In the genomic region with DNA sequence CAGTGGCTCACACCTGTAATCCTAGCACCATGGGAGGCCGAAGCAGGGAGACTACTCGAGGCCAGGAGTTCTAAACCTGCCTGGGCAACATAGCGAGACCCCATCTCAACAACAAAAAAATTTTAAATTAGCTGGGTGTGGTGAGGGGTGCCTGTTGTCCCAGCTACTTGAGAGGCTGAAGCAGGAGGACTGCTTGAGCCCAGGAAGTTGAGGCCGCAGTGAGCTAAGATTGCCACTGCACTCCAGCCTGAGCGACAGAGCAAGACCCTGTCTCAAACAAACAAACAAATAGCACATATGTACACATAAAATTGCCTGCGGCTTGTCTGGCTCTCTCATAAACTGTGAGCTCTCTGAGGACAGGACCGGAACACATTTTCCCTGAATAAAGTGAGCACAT, we compare ENCODE assay signal across 15 cellular contexts.
DNase-seq lines count a peak whose midpoint lies in the region; ATAC-seq, FAIRE-seq and TF ChIP-seq lines count a peak whose summit lies in the region.
"Had no signal": no experiment of that assay in that cellular context is flagged by ENCODE, and none has a peak within 500 bp of the region (broad histone marks: within the 10 kb centered on the region; RNA-seq: fewer than 3 reads in every experiment).

No MANE protein-coding gene starts in this region.

- H2AK5ac ChIP-seq in trophoblast cell (ENCODE audit: low read length) = no peak overlapping the region

- H4K12ac ChIP-seq in trophoblast cell (ENCODE audit: low read depth, low read length) = no peak overlapping the region

- peak overlapping the region; percentile 45 for H4K91ac ChIP-seq in trophoblast cell (ENCODE audit: low read depth, low read length)

- no peak for DNase-seq in activated CD4-positive, alpha-beta T cell treated with anti-CD3 and anti-CD28 coated beads, Interleukin-2, amount 10 ng/mL, durations not matched to agents 24 days and 14 days
- DNase-seq in activated CD4-positive, alpha-beta T cell treated with anti-CD3 and anti-CD28 coated beads for 36 hours = no peak
- no peak for DNase-seq in kidney
- no peak for DNase-seq in trophoblast cell
- no peak for DNase-seq in upper lobe of left lung
- DNase-seq in activated T-cell treated with anti-CD3 and anti-CD28 coated beads, Interleukin-2, amount 50 U/mL, for 72 hours = no peak
- DNase-seq in OCI-LY7 (ENCODE audit: low spot score) = no peak
- DNase-seq in GF-D8 (lab: John Stamatoyannopoulos, UW) = no peak
- DNase-seq: activated B cell treated with CpG ODN at 0.5 μM for 24 hours; activated naive CD4-positive, alpha-beta T cell; Karpas-422; NCI-H1436 treated with DMSO at 0.1 percent for 48 hours had no signal

- WGBS in trophoblast cell (ENCODE audit: extremely low coverage, insufficient coverage, insufficient read length) = no CpG with 5 or more reads among the region's 7 CpGs
- 80 to 94% methylated on average over 7 of the region's 7 CpGs for WGBS in upper lobe of left lung, 2 donors

- peak overlapping the region; percentile 32 for H2BK5ac ChIP-seq in trophoblast cell (ENCODE audit: low read depth, low read length, poor library complexity)

- peak overlapping the region in 1 of 2 donors; percentile 41 for H3K9ac ChIP-seq in kidney (ENCODE audit: low read length in 2 of 2)
- no peak overlapping the region for H3K9ac ChIP-seq in trophoblast cell (ENCODE audit: low read length)

- CTCF ChIA-PET in activated CD4-positive, alpha-beta T cell treated with anti-CD3 and anti-CD28 coated beads for 36 hours (lab: Charles Lee) = interaction anchor here (0.6 to 1.4 kb wide), 2 partner anchors 8 to 43 kb away, joined by 3 to 4 read pairs; no protein-coding TSS in a partner anchor
- CTCF ChIA-PET in OCI-LY7 (lab: Charles Lee; ENCODE audit: unreplicated experiment) = no interaction called here

- peak overlapping the region; percentile 48 for H3K27ac Mint-ChIP-seq in activated CD4-positive, alpha-beta T cell treated with anti-CD3 and anti-CD28 coated beads, Interleukin-2, amount 10 ng/mL, durations not matched to agents 24 days and 14 days
- H3K27ac Mint-ChIP-seq in activated CD4-positive, alpha-beta T cell treated with anti-CD3 and anti-CD28 coated beads for 36 hours = no peak overlapping the region
- H3K27ac Mint-ChIP-seq in activated T-cell treated with anti-CD3 and anti-CD28 coated beads, Interleukin-2, amount 50 U/mL, for 72 hours = no peak overlapping the region
- H3K27ac Mint-ChIP-seq: activated B cell treated with CpG ODN at 0.5 μM for 24 hours, endodermal cell had no signal

- H3K9me3 ChIP-seq in kidney (ENCODE audit: control insufficient read depth in 1 of 2, low read length in 2 of 2) = no peaks in the 10 kb centered on the region
- peaks cover 5% of the 10 kb centered on the region for H3K9me3 ChIP-seq in trophoblast cell (ENCODE audit: insufficient read depth, low read depth, low read length)
- no peaks in the 10 kb centered on the region for H3K9me3 ChIP-seq in upper lobe of left lung
- H3K9me3 ChIP-seq in OCI-LY7 (ENCODE audit: low read length) = no peaks in the 10 kb centered on the region

- H2AFZ ChIP-seq in trophoblast cell (ENCODE audit: insufficient read depth, low read length, poor library complexity) (no peak overlapping the region), OCI-LY7 (ENCODE audit: low read length) (no peak overlapping the region)

- TF ChIP-seq EP300 in upper lobe of left lung (IDR thresholded peaks at IDR 0.05) = no peak

- peaks cover 4% of the 10 kb centered on the region for H3K79me1 ChIP-seq in trophoblast cell (ENCODE audit: low read length)

- intact Hi-C loops in activated CD4-positive, alpha-beta T cell treated with anti-CD3 and anti-CD28 coated beads, Interleukin-2, amount 10 ng/mL, durations not matched to agents 24 days and 14 days (cut with micrococcal nuclease) = no loop called here
- intact Hi-C loops in activated CD4-positive, alpha-beta T cell treated with anti-CD3 and anti-CD28 coated beads for 36 hours (cut with DNase I, micrococcal nuclease) = no loop called here
- intact Hi-C loops in kidney (cut with DNase I) = no loop called here
- intact Hi-C loops in OCI-LY7 (cut with micrococcal nuclease; ENCODE audit: unreplicated experiment) = no loop called here

- ATAC-seq in activated CD4-positive, alpha-beta T cell treated with anti-CD3 and anti-CD28 coated beads for 36 hours = no peak
- no peak for ATAC-seq in upper lobe of left lung (ENCODE audit: low FRiP score in 2 of 2)
- ATAC-seq in activated T-cell treated with anti-CD3 and anti-CD28 coated beads, Interleukin-2, amount 50 U/mL, for 72 hours (replicated peaks in 1 of 2) = no peak

- H3K23ac ChIP-seq in trophoblast cell (ENCODE audit: low read length) = no peak overlapping the region

- no peaks in the 10 kb centered on the region for H3K36me3 Mint-ChIP-seq in activated CD4-positive, alpha-beta T cell treated with anti-CD3 and anti-CD28 coated beads, Interleukin-2, amount 10 ng/mL, durations not matched to agents 24 days and 14 days (ENCODE audit: low read depth)
- no peaks in the 10 kb centered on the region for H3K36me3 Mint-ChIP-seq in activated CD4-positive, alpha-beta T cell treated with anti-CD3 and anti-CD28 coated beads for 36 hours (ENCODE audit: low read depth)
- no peaks in the 10 kb centered on the region for H3K36me3 Mint-ChIP-seq in activated T-cell treated with anti-CD3 and anti-CD28 coated beads, Interleukin-2, amount 50 U/mL, for 72 hours (ENCODE audit: insufficient read depth in 2 of 2)

- H3K4me3 Mint-ChIP-seq in activated CD4-positive, alpha-beta T cell treated with anti-CD3 and anti-CD28 coated beads, Interleukin-2, amount 10 ng/mL, durations not matched to agents 24 days and 14 days = no peak overlapping the region
- H3K4me3 Mint-ChIP-seq in activated CD4-positive, alpha-beta T cell treated with anti-CD3 and anti-CD28 coated beads for 36 hours = no peak overlapping the region
- no peak overlapping the region for H3K4me3 Mint-ChIP-seq in activated T-cell treated with anti-CD3 and anti-CD28 coated beads, Interleukin-2, amount 50 U/mL, for 72 hours
- H3K4me3 Mint-ChIP-seq: activated B cell treated with CpG ODN at 0.5 μM for 24 hours, endodermal cell had no signal

- TF ChIP-seq CTCF in kidney (IDR thresholded peaks at IDR 0.05; ENCODE audit: borderline replicate concordance, extremely low read depth, insufficient read depth) = no peak
- no peak for TF ChIP-seq CTCF in upper lobe of left lung (IDR thresholded peaks at IDR 0.05)
- no peak for TF ChIP-seq CTCF in OCI-LY7 (conservative IDR thresholded peaks at IDR 0.05; ENCODE audit: low read length)

- no peaks in the 10 kb centered on the region for H3K9me3 Mint-ChIP-seq in activated CD4-positive, alpha-beta T cell treated with anti-CD3 and anti-CD28 coated beads, Interleukin-2, amount 10 ng/mL, durations not matched to agents 24 days and 14 days
- no peaks in the 10 kb centered on the region for H3K9me3 Mint-ChIP-seq in activated CD4-positive, alpha-beta T cell treated with anti-CD3 and anti-CD28 coated beads for 36 hours (ENCODE audit: low read depth)
- no peaks in the 10 kb centered on the region for H3K9me3 Mint-ChIP-seq in activated T-cell treated with anti-CD3 and anti-CD28 coated beads, Interleukin-2, amount 50 U/mL, for 72 hours
- H3K9me3 Mint-ChIP-seq: activated B cell treated with CpG ODN at 0.5 μM for 24 hours had no signal

- no peak overlapping the region for H3K4ac ChIP-seq in trophoblast cell (ENCODE audit: low read depth, low read length)

- H3K9me2 ChIP-seq in OCI-LY7 (ENCODE audit: insufficient read depth, low read length) = no peaks in the 10 kb centered on the region

- no TSS peak for BruUV-seq in OCI-LY7 (replicated peaks; lab: Mats Ljungman, UMichigan)

- H2BK120ac ChIP-seq in trophoblast cell (ENCODE audit: insufficient read depth, low read length, poor library complexity) = peak overlapping the region; percentile 44

- peaks cover 6 to 16% of the 10 kb centered on the region in 2 donors for H3K4me1 ChIP-seq in kidney (ENCODE audit: control insufficient read depth in 1 of 2, insufficient read depth in 1 of 2, low read depth in 1 of 2, low read length in 2 of 2)
- peaks cover 0 to 8% of the 10 kb centered on the region in 2 experiments for H3K4me1 ChIP-seq in trophoblast cell (ENCODE audit: control insufficient read depth in 1 of 2, insufficient read depth in 2 of 2, low read length in 2 of 2)
- H3K4me1 ChIP-seq in upper lobe of left lung = peaks cover 5 to 20% (median 12%) of the 10 kb centered on the region in 4 donors
- peaks cover 5% of the 10 kb centered on the region for H3K4me1 ChIP-seq in OCI-LY7 (ENCODE audit: insufficient read depth, low read length, poor library complexity, severe bottlenecking)

- POLR2A ChIA-PET in activated CD4-positive, alpha-beta T cell treated with anti-CD3 and anti-CD28 coated beads for 36 hours (lab: Charles Lee) = no interaction called here
- POLR2A ChIA-PET in OCI-LY7 (lab: Charles Lee) = no interaction called here

- no peak for TF ChIP-seq POLR2A in upper lobe of left lung (IDR thresholded peaks at IDR 0.05)

- H2BK12ac ChIP-seq in trophoblast cell (ENCODE audit: low read length) = no peak overlapping the region

- H3K36me3 ChIP-seq in kidney (ENCODE audit: control insufficient read depth in 1 of 2, insufficient read depth in 2 of 2, low read length in 2 of 2) (no peaks in the 10 kb centered on the region), trophoblast cell (ENCODE audit: control insufficient read depth in 1 of 2, insufficient read depth in 2 of 2, low read length in 2 of 2) (no peaks in the 10 kb centered on the region), upper lobe of left lung (no peaks in the 10 kb centered on the region), OCI-LY7 (ENCODE audit: insufficient read depth, low read length) (no peaks in the 10 kb centered on the region)
- H3K36me3 ChIP-seq: cardiac muscle cell had no signal

- FAIRE-seq in kidney (lab: Jason Lieb, UNC) = no peak

- peaks cover 2% of the 10 kb centered on the region for H3K27me3 Mint-ChIP-seq in activated CD4-positive, alpha-beta T cell treated with anti-CD3 and anti-CD28 coated beads, Interleukin-2, amount 10 ng/mL, durations not matched to agents 24 days and 14 days
- no peaks in the 10 kb centered on the region for H3K27me3 Mint-ChIP-seq in activated CD4-positive, alpha-beta T cell treated with anti-CD3 and anti-CD28 coated beads for 36 hours
- H3K27me3 Mint-ChIP-seq in activated T-cell treated with anti-CD3 and anti-CD28 coated beads, Interleukin-2, amount 50 U/mL, for 72 hours (ENCODE audit: low read depth) = peaks cover 7% of the 10 kb centered on the region

- H4K20me1 ChIP-seq in OCI-LY7 (ENCODE audit: insufficient read depth, low read length) = no peaks in the 10 kb centered on the region

- H3K14ac ChIP-seq in trophoblast cell (ENCODE audit: low read length) = no peak overlapping the region

- H3K27me3 ChIP-seq in trophoblast cell (ENCODE audit: insufficient read depth, low read length) = no peaks in the 10 kb centered on the region
- no peaks in the 10 kb centered on the region for H3K27me3 ChIP-seq in upper lobe of left lung
- H3K27me3 ChIP-seq: cardiac muscle cell had no signal

- H4K8ac ChIP-seq in trophoblast cell (ENCODE audit: low read depth, low read length) = no peak overlapping the region

- peak overlapping the region; percentile 30 to 68 for H3K27ac ChIP-seq in kidney (ENCODE audit: low read depth in 2 of 2, low read length in 2 of 2)
- H3K27ac ChIP-seq in trophoblast cell (ENCODE audit: low read depth, low read length) = no peak overlapping the region
- H3K27ac ChIP-seq in upper lobe of left lung = peak overlapping the region; percentile 10 to 77 (median 58)
- no peak overlapping the region for H3K27ac ChIP-seq in OCI-LY7 (ENCODE audit: low read depth, low read length, poor library complexity, severe bottlenecking)
- H3K27ac ChIP-seq: 22Rv1, cardiac muscle cell had no signal

- no peaks in the 10 kb centered on the region for H3K4me1 Mint-ChIP-seq in activated CD4-positive, alpha-beta T cell treated with anti-CD3 and anti-CD28 coated beads, Interleukin-2, amount 10 ng/mL, durations not matched to agents 24 days and 14 days
- no peaks in the 10 kb centered on the region for H3K4me1 Mint-ChIP-seq in activated CD4-positive, alpha-beta T cell treated with anti-CD3 and anti-CD28 coated beads for 36 hours
- no peaks in the 10 kb centered on the region for H3K4me1 Mint-ChIP-seq in activated T-cell treated with anti-CD3 and anti-CD28 coated beads, Interleukin-2, amount 50 U/mL, for 72 hours (ENCODE audit: low read depth)
- H3K4me1 Mint-ChIP-seq: endodermal cell had no signal

- H3K4me3 ChIP-seq in kidney (ENCODE audit: low read length in 2 of 2) = no peak overlapping the region
- no peak overlapping the region for H3K4me3 ChIP-seq in trophoblast cell (ENCODE audit: low read depth, low read length)
- no peak overlapping the region for H3K4me3 ChIP-seq in upper lobe of left lung
- H3K4me3 ChIP-seq in OCI-LY7 (ENCODE audit: low read depth, low read length, poor library complexity, severe bottlenecking) = no peak overlapping the region
- H3K4me3 ChIP-seq: cardiac muscle cell had no signal

- H3K4me2 ChIP-seq in trophoblast cell (ENCODE audit: low read length) (no peak overlapping the region), OCI-LY7 (ENCODE audit: low read length) (no peak overlapping the region)

- no peak overlapping the region for H3K18ac ChIP-seq in trophoblast cell (ENCODE audit: low read length)

- no peaks in the 10 kb centered on the region for H3K79me2 ChIP-seq in trophoblast cell (ENCODE audit: control insufficient read depth, insufficient read depth, low read length, poor library complexity)
- H3K79me2 ChIP-seq in OCI-LY7 (ENCODE audit: insufficient read depth, low read depth, low read length) = no peaks in the 10 kb centered on the region

Comparison
In these comparisons a context has a peak if more than half of its experiments do, and no peak if none do; other contexts are left out.
1. H3K27ac ChIP-seq: peak in kidney (2 of 2) and upper lobe of left lung (4 of 4); none in trophoblast cell (single experiment) and OCI-LY7 (single experiment).